In genomic region chrX:73943572-73943899, GRCh38 we compare ENCODE assay signal across 8 cellular contexts.
A peak's percentile ranks its signal among the peaks of the same experiment; 100 is the strongest.
DNase-seq lines count a peak whose midpoint lies in the region; ATAC-seq and TF ChIP-seq lines count a peak whose summit lies in the region.

No MANE protein-coding gene starts in this region.

- ATAC-seq in GM18502 (IDR thresholded peaks at IDR 0.05; ENCODE audit: poor library complexity, unreplicated experiment) (peak; percentile 1), sciatic nerve (peak; percentile 30)

- H3K27me3 ChIP-seq in SJSA1 (replicated peaks) = no peaks in the 10 kb centered on the region

- in situ Hi-C loops in KBM-7 (cut with MboI; ENCODE audit: low pct_unique_long_range_greater_than_20kb, low sequenced_read_pairs) = no loop called here

- peak overlapping the region; percentile 55 for H3K4me3 ChIP-seq in SJSA1
- peak overlapping the region; percentile 86 for H3K4me3 ChIP-seq in fibroblast of pulmonary artery (replicated peaks; ENCODE audit: low read depth, low read length)

- H3K27ac ChIP-seq in SJSA1 = peak overlapping the region; percentile 84

- no peaks in the 10 kb centered on the region for H3K36me3 ChIP-seq in SJSA1

- no peak for DNase-seq in SJSA1 (ENCODE audit: low read depth in 1 of 2, low spot score in 2 of 2)
- peak; percentile 21 for DNase-seq in fibroblast of pulmonary artery (ENCODE audit: low read depth)
- DNase-seq in sciatic nerve (ENCODE audit: low spot score) = no peak
- no peak for DNase-seq in KBM-7
- DNase-seq in NCI-H1694 (lab: John Stamatoyannopoulos, UW) = no peak
- no peak for DNase-seq in GOT3 (lab: John Stamatoyannopoulos, UW)
- DNase-seq in NCI-H1048 (lab: John Stamatoyannopoulos, UW) = no peak

- H3K9me3 ChIP-seq in SJSA1 (replicated peaks) = no peaks in the 10 kb centered on the region

- TF ChIP-seq CTCF in fibroblast of pulmonary artery (IDR thresholded peaks at IDR 0.05; ENCODE audit: low read length, missing control alignments) = no peak

- H3K4me1 ChIP-seq in SJSA1 (replicated peaks) = peaks cover 5% of the 10 kb centered on the region; the same call in 1 of the 2 replicates

- intact Hi-C loops in sciatic nerve (cut with DNase I) = no loop called here
